31 cellular contexts compared by ENCODE assay signal in the genomic region with DNA sequence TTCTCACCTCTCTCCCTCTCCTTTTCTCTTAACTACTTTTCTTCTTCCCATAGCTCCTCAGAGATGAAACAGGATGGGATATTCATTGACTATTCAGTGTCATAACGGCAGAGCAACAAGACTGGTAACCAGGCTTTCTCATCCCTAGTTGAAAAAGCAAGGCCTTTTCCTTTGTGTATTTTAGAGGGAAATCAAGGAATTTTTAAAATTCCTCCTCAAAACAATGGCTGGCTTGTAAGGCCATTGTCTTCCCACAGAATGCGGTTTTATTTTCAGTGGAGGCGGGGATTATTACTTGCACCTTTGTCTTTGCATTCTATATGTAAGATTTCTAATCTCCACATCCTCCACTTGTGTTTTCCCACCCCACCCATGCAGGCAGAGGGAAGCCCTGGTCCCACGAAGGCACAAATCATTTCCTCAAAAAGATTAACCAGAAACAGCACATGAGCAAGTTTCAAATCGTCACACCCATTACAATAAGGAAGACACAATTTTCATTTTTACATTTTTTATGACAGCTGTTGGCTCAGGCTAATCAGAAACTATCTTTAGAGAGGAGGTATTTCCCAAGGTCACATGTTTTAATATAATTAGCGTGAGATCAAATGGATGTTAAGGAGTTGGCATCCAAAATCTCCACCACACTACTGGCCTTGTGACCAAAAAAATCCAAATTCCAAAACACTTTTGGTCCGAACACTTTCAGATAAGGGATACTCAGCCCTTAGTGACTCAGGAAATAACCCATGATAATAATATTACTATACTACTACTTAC. TPM values are rescaled to one million over a fixed set of nuclear protein-coding genes. Genes with fewer than 3 reads are reported as not detected.
DNase-seq lines count a peak whose midpoint lies in the region; ATAC-seq, FAIRE-seq and TF ChIP-seq lines count a peak whose summit lies in the region.
"Had no signal": no experiment of that assay in that cellular context is flagged by ENCODE, and none has a peak within 500 bp of the region (broad histone marks: within the 10 kb centered on the region; RNA-seq: fewer than 3 reads in every experiment).

No MANE protein-coding gene starts in this region.

- H3K9me3 Mint-ChIP-seq in activated naive CD8-positive, alpha-beta T cell treated with anti-CD3 and anti-CD28 coated beads for 36 hours: no peaks in the 10 kb centered on the region
- H3K9me3 Mint-ChIP-seq: activated naive CD4-positive, alpha-beta T cell treated with anti-CD3 and anti-CD28 coated beads for 36 hours; activated T-cell treated with anti-CD3 and anti-CD28 coated beads, Interleukin-2, amount 50 U/mL, for 4 hours had no signal

- FAIRE-seq in endothelial cell of umbilical vein (lab: Jason Lieb, UNC): no peak
- FAIRE-seq: GM12878, HepG2, urothelium cell line had no signal

- H3K4me1 ChIP-seq in BLaER1 (peaks cover 6% of the 10 kb centered on the region), SJSA1 (replicated peaks) (peaks cover 78% of the 10 kb centered on the region), endothelial cell of umbilical vein (ENCODE audit: control insufficient read depth, extremely low read depth, insufficient read depth, low read length) (peaks cover 77% of the 10 kb centered on the region), mucosa of descending colon (ENCODE audit: low read depth) (no peaks in the 10 kb centered on the region)
- H3K4me1 ChIP-seq: BE2C, left lung, prostate gland had no signal

- H3K27ac ChIP-seq in BLaER1 (no peak overlapping the region), SJSA1 (peak overlapping the region; percentile 99), endothelial cell of umbilical vein (ENCODE audit: insufficient read depth, low read depth, low read length) (peak overlapping the region; percentile 91)
- H3K27ac ChIP-seq: hepatocyte, HL-60, neutrophil, prostate gland had no signal

- H3K4me2 ChIP-seq in BLaER1: peak overlapping the region; percentile 14; the same call in 1 of the 2 replicates
- peak overlapping the region; percentile 56 for H3K4me2 ChIP-seq in endothelial cell of umbilical vein (ENCODE audit: insufficient read depth, low read length)
- H3K4me2 ChIP-seq: hepatocyte, SK-N-SH, smooth muscle cell had no signal

- POLR2A ChIA-PET in endothelial cell of umbilical vein (lab: Charles Lee): interaction anchor here (3.6 kb wide), 1 partner anchor 53 kb away, joined by 11 read pairs; the partner anchor contains the start of gene KDR

- H3K27me3 Mint-ChIP-seq in activated naive CD8-positive, alpha-beta T cell treated with anti-CD3 and anti-CD28 coated beads for 36 hours: peaks cover 18% of the 10 kb centered on the region

- no peak for TF ChIP-seq POLR2A in endothelial cell of umbilical vein (IDR thresholded peaks at IDR 0.05; ENCODE audit: low read depth, low read length)

- H3K36me3 Mint-ChIP-seq in activated naive CD8-positive, alpha-beta T cell treated with anti-CD3 and anti-CD28 coated beads for 36 hours: no peaks in the 10 kb centered on the region

- H3K9me1 ChIP-seq in endothelial cell of umbilical vein (replicated peaks; ENCODE audit: control insufficient read depth, extremely low read depth, insufficient read depth, low read length): no peaks in the 10 kb centered on the region

- H3K9ac ChIP-seq in BLaER1 (no peak overlapping the region), endothelial cell of umbilical vein (replicated peaks; ENCODE audit: extremely low read depth, insufficient read depth, low read length) (peak overlapping the region; percentile 75)
- H3K9ac ChIP-seq: SK-N-SH had no signal

- no peak overlapping the region for H3K27ac Mint-ChIP-seq in activated naive CD8-positive, alpha-beta T cell treated with anti-CD3 and anti-CD28 coated beads for 36 hours
- H3K27ac Mint-ChIP-seq: activated naive CD4-positive, alpha-beta T cell treated with anti-CD3 and anti-CD28 coated beads for 36 hours had no signal

- H3K4me3 ChIP-seq in BLaER1: no peak overlapping the region
- H3K4me3 ChIP-seq in SJSA1: peak overlapping the region; percentile 54; the same call in 1 of the 2 replicates
- H3K4me3 ChIP-seq in endothelial cell of umbilical vein (replicated peaks in 1 of 3; ENCODE audit: insufficient read depth in 1 of 3, low read depth in 1 of 3, low read length in 3 of 3): no peak overlapping the region
- no peak overlapping the region for H3K4me3 ChIP-seq in mucosa of descending colon
- H3K4me3 ChIP-seq: GM12878, hepatocyte, left lung, prostate gland, smooth muscle cell had no signal

- peak in 1 of 2 experiments; percentile 65 for DNase-seq in SJSA1 (ENCODE audit: low read depth in 1 of 2, low spot score in 2 of 2)
- peak; percentile 81 for DNase-seq in endothelial cell of umbilical vein (ENCODE audit: low read depth, low spot score)
- DNase-seq in mucosa of descending colon: no peak
- no peak for DNase-seq in NCI-H1048 (lab: John Stamatoyannopoulos, UW)
- no peak for DNase-seq in activated naive CD8-positive, alpha-beta T cell treated with anti-CD3 and anti-CD28 coated beads for 36 hours
- no peak for DNase-seq in NAMALWA (ENCODE audit: low spot score)
- no peak for DNase-seq in NCI-H1417 (lab: John Stamatoyannopoulos, UW)
- DNase-seq: activated CD4-positive, alpha-beta T cell treated with anti-CD3 and anti-CD28 coated beads for 4 hours; activated naive CD4-positive, alpha-beta T cell treated with anti-CD3 and anti-CD28 coated beads for 36 hours; activated T-cell treated with anti-CD3 and anti-CD28 coated beads, Interleukin-2, amount 50 U/mL, for 4 hours; BE2C; caudate nucleus; HCEC 1CT; left lung; NCI-H1092; NCI-H1930; NCI-H2227 treated with DMSO at 0.1 percent for 48 hours; SK-N-SH; stimulated activated CD4-positive, alpha-beta T cell treated with anti-CD3 and anti-CD28 coated beads, Interleukin-2, amount 100 ng/mL, for 24 hours; substantia nigra; T-helper 2 cell had no signal

- H4K20me1 ChIP-seq in BLaER1 (no peaks in the 10 kb centered on the region), endothelial cell of umbilical vein (replicated peaks; ENCODE audit: control insufficient read depth, extremely low read depth, insufficient read depth, low read length) (no peaks in the 10 kb centered on the region)

- CTCF ChIA-PET in endothelial cell of umbilical vein (lab: Charles Lee): interaction anchor here (1.0 to 2.0 kb wide), 2 partner anchors 9 to 134 kb away, joined by 3 to 5 read pairs; no protein-coding TSS in a partner anchor

- no peaks in the 10 kb centered on the region for H3K9me3 ChIP-seq in BLaER1
- H3K9me3 ChIP-seq in SJSA1 (replicated peaks): no peaks in the 10 kb centered on the region
- H3K9me3 ChIP-seq in endothelial cell of umbilical vein (replicated peaks; ENCODE audit: control insufficient read depth, insufficient read depth, low read length): no peaks in the 10 kb centered on the region
- H3K9me3 ChIP-seq in mucosa of descending colon: no peaks in the 10 kb centered on the region
- H3K9me3 ChIP-seq: BE2C, left lung, neutrophil, prostate gland, SK-N-SH had no signal

- H3K4me1 Mint-ChIP-seq in activated naive CD8-positive, alpha-beta T cell treated with anti-CD3 and anti-CD28 coated beads for 36 hours: peaks cover 21% of the 10 kb centered on the region

- H3K36me3 ChIP-seq in BLaER1 (no peaks in the 10 kb centered on the region), SJSA1 (peaks cover 65% of the 10 kb centered on the region), endothelial cell of umbilical vein (ENCODE audit: control insufficient read depth in 2 of 2, extremely low read depth in 1 of 2, insufficient read depth in 2 of 2, low read length in 2 of 2) (no peaks in the 10 kb centered on the region), mucosa of descending colon (ENCODE audit: low read depth) (no peaks in the 10 kb centered on the region)
- H3K36me3 ChIP-seq: BE2C, left lung, neutrophil, prostate gland had no signal

- peak overlapping the region; percentile 39 for H2AFZ ChIP-seq in endothelial cell of umbilical vein (ENCODE audit: low read depth, low read length)
- H2AFZ ChIP-seq: hepatocyte had no signal

- H3K27me3 ChIP-seq in BLaER1: no peaks in the 10 kb centered on the region
- no peaks in the 10 kb centered on the region for H3K27me3 ChIP-seq in SJSA1 (replicated peaks)
- H3K27me3 ChIP-seq in endothelial cell of umbilical vein (ENCODE audit: control insufficient read depth in 2 of 2, insufficient read depth in 2 of 2, low read length in 2 of 2): no peaks in the 10 kb centered on the region
- H3K27me3 ChIP-seq: BE2C, hepatocyte, left lung, neutrophil had no signal

- no TSS peak for BruUV-seq in endothelial cell of umbilical vein (replicated peaks; lab: Mats Ljungman, UMichigan)

- intact Hi-C loops in endothelial cell of umbilical vein (cut with micrococcal nuclease) (loop anchor here (5.0 kb wide), 2 partner anchors 219 to 369 kb away; partner anchors contain the start of genes CLOCK and TMEM165), mucosa of descending colon (cut with DNase I, micrococcal nuclease) (no loop called here)

- ATAC-seq in mucosa of descending colon: peak; percentile 68
- ATAC-seq: activated T-cell treated with anti-CD3 and anti-CD28 coated beads, Interleukin-2, amount 50 U/mL, for 4 hours; GM12878; HepG2; left lung had no signal

- peaks cover 10% of the 10 kb centered on the region for H3K79me2 ChIP-seq in endothelial cell of umbilical vein (ENCODE audit: control insufficient read depth, insufficient read depth, low read length)
- H3K79me2 ChIP-seq: hepatocyte had no signal

- no peak overlapping the region for H3K4me3 Mint-ChIP-seq in activated naive CD8-positive, alpha-beta T cell treated with anti-CD3 and anti-CD28 coated beads for 36 hours
- H3K4me3 Mint-ChIP-seq: activated naive CD4-positive, alpha-beta T cell treated with anti-CD3 and anti-CD28 coated beads for 36 hours; activated T-cell treated with anti-CD3 and anti-CD28 coated beads, Interleukin-2, amount 50 U/mL, for 4 hours had no signal

- TF ChIP-seq CTCF in endothelial cell of umbilical vein (IDR thresholded peaks at IDR 0.05; ENCODE audit: extremely low read depth in 1 of 2, insufficient read depth in 1 of 2, low read depth in 1 of 2, low read length in 2 of 2) (no peak), mucosa of descending colon (IDR thresholded peaks at IDR 0.05) (no peak)

- dilution Hi-C loops in endothelial cell of umbilical vein (cut with MboI; ENCODE audit: extremely low pct_ligation_motif_present, low sequenced_read_pairs): no loop called here

RNA-seq across cellular contexts. Expression of gene KDR, which starts 53.0 kb away (rescaled TPM):
- total RNA-seq in SJSA1 (2014; rRNA removed; shearing (Covaris generic)): 0.16 TPM in 1 of 2 replicates, not detected in the other
- total RNA-seq in endothelial cell of umbilical vein: 139 and 145 TPM in 2 replicates
- polyA plus RNA-seq in endothelial cell of umbilical vein: 65.8 and 80.5 TPM in 2 replicates
- 64.9 TPM in 2 replicates for polyA plus RNA-seq in endothelial cell of umbilical vein (2011; cell fraction: cytosol; rRNA removed)
- polyA plus RNA-seq in endothelial cell of umbilical vein (2011; cell fraction: nucleus; rRNA removed): 157 and 176 TPM in 2 replicates
- 59.2 and 89.6 TPM in 2 replicates for polyA plus RNA-seq in endothelial cell of umbilical vein (2012)
- polyA minus RNA-seq in endothelial cell of umbilical vein: 280 and 307 TPM in 2 replicates
- not detected for polyA minus RNA-seq in endothelial cell of umbilical vein (2011; cell fraction: cytosol; rRNA and poly(A)+ RNA removed)
- 133 and 202 TPM in 2 replicates for polyA minus RNA-seq in endothelial cell of umbilical vein (2011; cell fraction: nucleus; rRNA and poly(A)+ RNA removed)
- 1 to 10 TPM; 2.4 to 5.8 (median 5.1) TPM for total RNA-seq in mucosa of descending colon
- total RNA-seq in activated naive CD8-positive, alpha-beta T cell treated with anti-CD3 and anti-CD28 coated beads for 36 hours: under 1 TPM; 0.08 to 0.12 TPM
- total RNA-seq: activated CD8-positive, alpha-beta memory T cell treated with anti-CD3 and anti-CD28 coated beads for 36 hours; activated naive CD4-positive, alpha-beta T cell treated with anti-CD3 and anti-CD28 coated beads for 36 hours; HepG2 had no signal
- polyA plus RNA-seq: HepG2, SK-N-SH had no signal

Comparison
In these comparisons a context has a peak if more than half of its experiments do, and no peak if none do; other contexts are left out.
1. RNA of gene KDR, which starts 53.0 kb away (total RNA-seq): 139 to 145 TPM in endothelial cell of umbilical vein; 2.4 to 5.8 TPM in mucosa of descending colon, 0.16 TPM in SJSA1 and 0.08 to 0.12 TPM in activated naive CD8-positive, alpha-beta T cell treated with anti-CD3 and anti-CD28 coated beads for 36 hours; every median in the first group is over 10 times any median in the second.